Comparison of ENCODE assay signal across 13 cellular contexts in the genomic region with DNA sequence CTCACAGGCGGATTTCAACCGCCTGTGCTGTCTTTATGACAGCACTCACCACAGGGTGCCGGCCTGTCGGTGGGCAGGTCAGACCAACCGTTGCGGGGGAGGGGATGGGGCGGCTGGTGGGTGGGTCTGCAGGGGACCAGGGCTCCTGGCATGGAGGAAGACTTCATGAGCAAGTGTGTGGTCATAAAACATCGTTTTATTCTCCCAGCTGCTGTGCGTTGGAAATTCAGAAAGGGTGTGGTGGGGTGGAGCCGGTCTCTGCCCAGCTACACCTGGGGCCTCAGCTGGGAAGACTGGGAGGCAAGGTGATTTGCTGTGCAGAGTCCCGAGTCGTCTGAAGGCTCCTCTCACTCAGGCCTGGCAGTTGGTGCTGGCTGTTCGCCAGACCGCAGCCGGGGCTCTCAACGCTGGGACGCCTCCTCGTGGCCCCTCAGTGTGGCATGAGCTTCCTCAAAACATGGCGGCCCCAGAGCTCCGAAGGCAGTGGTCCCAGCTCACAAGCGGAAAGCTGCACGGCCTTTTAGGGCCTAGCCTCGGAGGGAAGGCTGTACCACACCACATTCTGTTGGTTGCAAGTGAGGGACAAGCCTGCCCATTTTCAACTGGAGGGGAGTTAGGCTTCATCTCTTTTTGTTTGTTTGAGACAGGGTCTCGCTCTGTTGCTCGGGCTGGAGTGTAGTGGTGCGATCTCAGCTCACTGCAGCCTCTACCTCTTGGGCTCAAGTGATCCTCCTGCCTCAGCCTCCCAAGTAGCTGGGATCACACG. TPM values are rescaled to one million over a fixed set of nuclear protein-coding genes. Genes with fewer than 3 reads are reported as not detected.
DNase-seq lines count a peak whose midpoint lies in the region; ATAC-seq and TF ChIP-seq lines count a peak whose summit lies in the region.
"Had no signal": no experiment of that assay in that cellular context is flagged by ENCODE, and none has a peak within 500 bp of the region (broad histone marks: within the 10 kb centered on the region; RNA-seq: fewer than 3 reads in every experiment).

No MANE protein-coding gene starts in this region.

- no peaks in the 10 kb centered on the region for H3K9me3 ChIP-seq in duodenal mucosa (ENCODE audit: control insufficient read depth in 1 of 2, low read length in 2 of 2)
- H3K9me3 ChIP-seq: body of pancreas, sigmoid colon had no signal

- H3K36me3 Mint-ChIP-seq in stimulated activated memory B cell treated with anti-CD40 and anti-IgM and Interleukin-4, amounts not matched to agents 10 μg/mL and 1 μg/mL and 100 μg/mL, for 72 hours: no peaks in the 10 kb centered on the region

- no peaks in the 10 kb centered on the region for H3K9me3 Mint-ChIP-seq in stimulated activated memory B cell treated with anti-CD40 and anti-IgM and Interleukin-4, amounts not matched to agents 10 μg/mL and 1 μg/mL and 100 μg/mL, for 72 hours

- H3K9ac ChIP-seq in duodenal mucosa (ENCODE audit: low read depth in 1 of 2, low read length in 2 of 2): no peak overlapping the region

- ATAC-seq in stimulated activated memory B cell treated with anti-CD40 and anti-IgM and Interleukin-4, amounts not matched to agents 10 μg/mL and 1 μg/mL and 100 μg/mL, for 72 hours: no peak
- ATAC-seq: body of pancreas, esophagus mucosa had no signal

- H3K27me3 Mint-ChIP-seq in stimulated activated memory B cell treated with anti-CD40 and anti-IgM and Interleukin-4, amounts not matched to agents 10 μg/mL and 1 μg/mL and 100 μg/mL, for 72 hours: no peaks in the 10 kb centered on the region

- H3K36me3 ChIP-seq in duodenal mucosa (ENCODE audit: control insufficient read depth in 1 of 2, insufficient read depth in 2 of 2, low read length in 2 of 2): no peaks in the 10 kb centered on the region
- H3K36me3 ChIP-seq: sigmoid colon had no signal

- DNase-seq in HL-60 (ENCODE audit: low read depth in 1 of 2, low spot score in 1 of 2): peak in 1 of 2 experiments; percentile 87
- peak; percentile 82 for DNase-seq in NOMO-1 treated with dmso at 0.1 percent for 144 hours (lab: John Stamatoyannopoulos, UW; ENCODE audit: unreplicated experiment)
- no peak for DNase-seq in activated naive CD4-positive, alpha-beta T cell treated with anti-CD3 and anti-CD28 coated beads, Interleukin-2, amount 50 U/mL, for 16 hours
- DNase-seq in dermis blood vessel endothelial cell: no peak
- no peak for DNase-seq in activated T-cell treated with anti-CD3 and anti-CD28 coated beads, Interleukin-2, amount 50 U/mL, for 48 hours
- DNase-seq: body of pancreas, HCEC 1CT, Karpas-422, NCI-H446 treated with DMSO at 0.1 percent for 48 hours, sigmoid colon had no signal

- no peak overlapping the region for H3K4me3 Mint-ChIP-seq in stimulated activated memory B cell treated with anti-CD40 and anti-IgM and Interleukin-4, amounts not matched to agents 10 μg/mL and 1 μg/mL and 100 μg/mL, for 72 hours

- H3K27ac ChIP-seq in HL-60 (replicated peaks) (peak overlapping the region; percentile 99), duodenal mucosa (ENCODE audit: low read depth, low read length) (peak overlapping the region; percentile 69)

- peaks cover 84% of the 10 kb centered on the region for H3K4me1 Mint-ChIP-seq in stimulated activated memory B cell treated with anti-CD40 and anti-IgM and Interleukin-4, amounts not matched to agents 10 μg/mL and 1 μg/mL and 100 μg/mL, for 72 hours

- H3K4me3 ChIP-seq in HL-60 (replicated peaks; ENCODE audit: insufficient read depth, low read length) (no peak overlapping the region), duodenal mucosa (ENCODE audit: low read depth in 1 of 2, low read length in 2 of 2) (no peak overlapping the region)
- H3K4me3 ChIP-seq: body of pancreas, sigmoid colon had no signal

- peak overlapping the region; percentile 30 for H3K27ac Mint-ChIP-seq in stimulated activated memory B cell treated with anti-CD40 and anti-IgM and Interleukin-4, amounts not matched to agents 10 μg/mL and 1 μg/mL and 100 μg/mL, for 72 hours

- peaks cover 73 to 91% of the 10 kb centered on the region in 2 donors for H3K4me1 ChIP-seq in duodenal mucosa (ENCODE audit: control insufficient read depth in 1 of 2, insufficient read depth in 2 of 2, low read length in 2 of 2)

- TF ChIP-seq CTCF in HL-60 (IDR thresholded peaks at IDR 0.05; ENCODE audit: insufficient read depth, low read length): no peak

- H3K27me3 ChIP-seq in HL-60 (ENCODE audit: insufficient read depth, poor library complexity, severe bottlenecking) (no peaks in the 10 kb centered on the region), duodenal mucosa (ENCODE audit: control insufficient read depth in 1 of 2, insufficient read depth in 2 of 2, low read length in 2 of 2) (no peaks in the 10 kb centered on the region)
- H3K27me3 ChIP-seq: body of pancreas, sigmoid colon had no signal

RNA-seq across cellular contexts. Expression of gene GSE1, which starts 45.8 kb away (rescaled TPM):
- 27.5 and 28.8 TPM in 2 replicates for total RNA-seq in dermis blood vessel endothelial cell
